In genomic region chr17:68697850-68698313, GRCh38 we compare ENCODE assay signal across 1 cellular context.
TF ChIP-seq lines count a peak whose summit lies in the region.

No MANE protein-coding gene starts in this region.

TF ChIP-seq in HEK293, 187 proteins besides CTCF, POLR2A, EP300 and RAD21 (continued from another document):
- TF ChIP-seq, protein P1, sequence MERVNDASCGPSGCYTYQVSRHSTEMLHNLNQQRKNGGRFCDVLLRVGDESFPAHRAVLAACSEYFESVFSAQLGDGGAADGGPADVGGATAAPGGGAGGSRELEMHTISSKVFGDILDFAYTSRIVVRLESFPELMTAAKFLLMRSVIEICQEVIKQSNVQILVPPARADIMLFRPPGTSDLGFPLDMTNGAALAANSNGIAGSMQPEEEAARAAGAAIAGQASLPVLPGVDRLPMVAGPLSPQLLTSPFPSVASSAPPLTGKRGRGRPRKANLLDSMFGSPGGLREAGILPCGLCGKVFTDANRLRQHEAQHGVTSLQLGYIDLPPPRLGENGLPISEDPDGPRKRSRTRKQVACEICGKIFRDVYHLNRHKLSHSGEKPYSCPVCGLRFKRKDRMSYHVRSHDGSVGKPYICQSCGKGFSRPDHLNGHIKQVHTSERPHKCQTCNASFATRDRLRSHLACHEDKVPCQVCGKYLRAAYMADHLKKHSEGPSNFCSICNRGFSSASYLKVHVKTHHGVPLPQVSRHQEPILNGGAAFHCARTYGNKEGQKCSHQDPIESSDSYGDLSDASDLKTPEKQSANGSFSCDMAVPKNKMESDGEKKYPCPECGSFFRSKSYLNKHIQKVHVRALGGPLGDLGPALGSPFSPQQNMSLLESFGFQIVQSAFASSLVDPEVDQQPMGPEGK (tag by site-specific recombination; IDR thresholded peaks at IDR 0.05): no peak
- peak; percentile 40 for TF ChIP-seq SETDB1 (IDR thresholded peaks at IDR 0.05; ENCODE audit: insufficient read length, low read length)
- TF ChIP-seq, protein P2, sequence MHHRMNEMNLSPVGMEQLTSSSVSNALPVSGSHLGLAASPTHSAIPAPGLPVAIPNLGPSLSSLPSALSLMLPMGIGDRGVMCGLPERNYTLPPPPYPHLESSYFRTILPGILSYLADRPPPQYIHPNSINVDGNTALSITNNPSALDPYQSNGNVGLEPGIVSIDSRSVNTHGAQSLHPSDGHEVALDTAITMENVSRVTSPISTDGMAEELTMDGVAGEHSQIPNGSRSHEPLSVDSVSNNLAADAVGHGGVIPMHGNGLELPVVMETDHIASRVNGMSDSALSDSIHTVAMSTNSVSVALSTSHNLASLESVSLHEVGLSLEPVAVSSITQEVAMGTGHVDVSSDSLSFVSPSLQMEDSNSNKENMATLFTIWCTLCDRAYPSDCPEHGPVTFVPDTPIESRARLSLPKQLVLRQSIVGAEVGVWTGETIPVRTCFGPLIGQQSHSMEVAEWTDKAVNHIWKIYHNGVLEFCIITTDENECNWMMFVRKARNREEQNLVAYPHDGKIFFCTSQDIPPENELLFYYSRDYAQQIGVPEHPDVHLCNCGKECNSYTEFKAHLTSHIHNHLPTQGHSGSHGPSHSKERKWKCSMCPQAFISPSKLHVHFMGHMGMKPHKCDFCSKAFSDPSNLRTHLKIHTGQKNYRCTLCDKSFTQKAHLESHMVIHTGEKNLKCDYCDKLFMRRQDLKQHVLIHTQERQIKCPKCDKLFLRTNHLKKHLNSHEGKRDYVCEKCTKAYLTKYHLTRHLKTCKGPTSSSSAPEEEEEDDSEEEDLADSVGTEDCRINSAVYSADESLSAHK (tag by site-specific recombination; IDR thresholded peaks at IDR 0.05): no peak
- TF ChIP-seq ZNF791 (tag by site-specific recombination; IDR thresholded peaks at IDR 0.05): no peak
- TF ChIP-seq ZNF623 (tag by site-specific recombination; IDR thresholded peaks at IDR 0.05): no peak
- peak; percentile 40; the same call in 1 of the 2 replicates for TF ChIP-seq YY2 (tag by site-specific recombination; IDR thresholded peaks at IDR 0.05)
- no peak for TF ChIP-seq SP3 (tag by site-specific recombination; IDR thresholded peaks at IDR 0.05)
- no peak for TF ChIP-seq GFI1B (tag by site-specific recombination; IDR thresholded peaks at IDR 0.05)
- no peak for TF ChIP-seq ZNF514 (tag by site-specific recombination; IDR thresholded peaks at IDR 0.05)
- TF ChIP-seq ZBTB11 (tag by site-specific recombination; conservative IDR thresholded peaks at IDR 0.05; ENCODE audit: low read depth): no peak
